1 cellular context compared by ENCODE assay signal in the genomic region with DNA sequence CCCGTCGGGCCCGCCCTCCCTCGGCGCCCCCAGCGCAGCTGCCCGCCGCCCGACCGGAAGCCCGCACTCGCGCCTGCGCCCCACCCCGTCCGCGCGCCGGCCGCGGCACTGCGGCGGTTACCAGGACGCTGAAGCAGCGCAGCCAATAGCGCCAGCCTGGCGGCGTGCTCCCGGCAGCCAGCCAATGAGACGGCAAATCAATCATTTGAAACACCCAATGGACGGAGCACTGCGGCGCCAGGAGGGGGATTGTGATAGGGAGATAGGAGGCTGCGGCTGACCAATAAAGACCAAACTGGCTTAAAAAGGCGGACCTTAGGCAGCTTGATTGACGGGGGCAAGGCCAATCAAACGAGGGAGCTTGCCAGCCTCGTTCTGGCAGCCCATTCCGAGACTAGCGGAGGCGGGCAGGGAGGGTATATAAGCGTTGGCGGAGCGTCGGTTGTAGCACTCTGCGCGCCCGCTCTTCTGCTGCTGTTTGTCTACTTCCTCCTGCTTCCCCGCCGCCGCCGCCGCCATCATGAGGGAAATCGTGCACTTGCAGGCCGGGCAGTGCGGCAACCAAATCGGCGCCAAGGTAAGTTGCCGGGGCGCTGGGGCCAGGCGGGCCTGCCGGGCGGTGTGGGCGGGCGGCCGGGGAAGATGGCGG.
A peak's percentile ranks its signal among the peaks of the same experiment; 100 is the strongest.
TF ChIP-seq lines count a peak whose summit lies in the region.

A gene (plus strand): TSS at position 447 of the 649 bp plus-strand sequence. CDS start 74 bp downstream, at position 521.

TF ChIP-seq in K562, 482 proteins besides CTCF, POLR2A, EP300 and RAD21 (continued from another document and continues in another):
- no peak for TF ChIP-seq CHD4 (IDR thresholded peaks at IDR 0.05; ENCODE audit: insufficient read depth, insufficient replicate concordance, low read depth, low read length, poor library complexity, severe bottlenecking)
- no peak for TF ChIP-seq ZEB2 (IDR thresholded peaks at IDR 0.05)
- TF ChIP-seq, protein P1, sequence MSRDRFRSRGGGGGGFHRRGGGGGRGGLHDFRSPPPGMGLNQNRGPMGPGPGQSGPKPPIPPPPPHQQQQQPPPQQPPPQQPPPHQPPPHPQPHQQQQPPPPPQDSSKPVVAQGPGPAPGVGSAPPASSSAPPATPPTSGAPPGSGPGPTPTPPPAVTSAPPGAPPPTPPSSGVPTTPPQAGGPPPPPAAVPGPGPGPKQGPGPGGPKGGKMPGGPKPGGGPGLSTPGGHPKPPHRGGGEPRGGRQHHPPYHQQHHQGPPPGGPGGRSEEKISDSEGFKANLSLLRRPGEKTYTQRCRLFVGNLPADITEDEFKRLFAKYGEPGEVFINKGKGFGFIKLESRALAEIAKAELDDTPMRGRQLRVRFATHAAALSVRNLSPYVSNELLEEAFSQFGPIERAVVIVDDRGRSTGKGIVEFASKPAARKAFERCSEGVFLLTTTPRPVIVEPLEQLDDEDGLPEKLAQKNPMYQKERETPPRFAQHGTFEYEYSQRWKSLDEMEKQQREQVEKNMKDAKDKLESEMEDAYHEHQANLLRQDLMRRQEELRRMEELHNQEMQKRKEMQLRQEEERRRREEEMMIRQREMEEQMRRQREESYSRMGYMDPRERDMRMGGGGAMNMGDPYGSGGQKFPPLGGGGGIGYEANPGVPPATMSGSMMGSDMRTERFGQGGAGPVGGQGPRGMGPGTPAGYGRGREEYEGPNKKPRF (IDR thresholded peaks at IDR 0.05; ENCODE audit: low read depth, low read length): no peak
- no peak for TF ChIP-seq KDM1A (IDR thresholded peaks at IDR 0.05)
- TF ChIP-seq TRIM24 (IDR thresholded peaks at IDR 0.05): no peak
- TF ChIP-seq, protein P2, sequence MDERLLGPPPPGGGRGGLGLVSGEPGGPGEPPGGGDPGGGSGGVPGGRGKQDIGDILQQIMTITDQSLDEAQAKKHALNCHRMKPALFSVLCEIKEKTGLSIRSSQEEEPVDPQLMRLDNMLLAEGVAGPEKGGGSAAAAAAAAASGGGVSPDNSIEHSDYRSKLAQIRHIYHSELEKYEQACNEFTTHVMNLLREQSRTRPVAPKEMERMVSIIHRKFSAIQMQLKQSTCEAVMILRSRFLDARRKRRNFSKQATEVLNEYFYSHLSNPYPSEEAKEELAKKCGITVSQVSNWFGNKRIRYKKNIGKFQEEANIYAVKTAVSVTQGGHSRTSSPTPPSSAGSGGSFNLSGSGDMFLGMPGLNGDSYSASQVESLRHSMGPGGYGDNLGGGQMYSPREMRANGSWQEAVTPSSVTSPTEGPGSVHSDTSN (CRISPR knock-in tag; IDR thresholded peaks at IDR 0.05; ENCODE audit: low read depth): peak; percentile 99
- TF ChIP-seq, protein P2 (tag; conservative IDR thresholded peaks at IDR 0.05; ENCODE audit: low read depth): peak; percentile 100
- no peak for TF ChIP-seq KDM2B (CRISPR knock-in tag; IDR thresholded peaks at IDR 0.05)
- no peak for TF ChIP-seq HOXB6 (CRISPR knock-in tag; IDR thresholded peaks at IDR 0.05; ENCODE audit: borderline replicate concordance)
- TF ChIP-seq, protein P3, sequence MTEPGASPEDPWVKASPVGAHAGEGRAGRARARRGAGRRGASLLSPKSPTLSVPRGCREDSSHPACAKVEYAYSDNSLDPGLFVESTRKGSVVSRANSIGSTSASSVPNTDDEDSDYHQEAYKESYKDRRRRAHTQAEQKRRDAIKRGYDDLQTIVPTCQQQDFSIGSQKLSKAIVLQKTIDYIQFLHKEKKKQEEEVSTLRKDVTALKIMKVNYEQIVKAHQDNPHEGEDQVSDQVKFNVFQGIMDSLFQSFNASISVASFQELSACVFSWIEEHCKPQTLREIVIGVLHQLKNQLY (CRISPR knock-in tag; conservative IDR thresholded peaks at IDR 0.05): 0 out of 4 replicates have a peak, but pooled peaks of 1 of the 2 experiments have one; percentile 78
- no peak for TF ChIP-seq ZNF830 (CRISPR knock-in tag; IDR thresholded peaks at IDR 0.05)
- no peak for TF ChIP-seq IFI16 (CRISPR knock-in tag; IDR thresholded peaks at IDR 0.05)
- TF ChIP-seq LARP7 (IDR thresholded peaks at IDR 0.05): no peak
- TF ChIP-seq PTRF (tag; IDR thresholded peaks at IDR 0.05): no peak
- no peak for TF ChIP-seq KLF10 (CRISPR knock-in tag; IDR thresholded peaks at IDR 0.05)
- no peak for TF ChIP-seq ZNF717 (CRISPR knock-in tag; IDR thresholded peaks at IDR 0.05)
- TF ChIP-seq ZFP36 (IDR thresholded peaks at IDR 0.05; ENCODE audit: low read depth, low read length, partially characterized antibody): peak; percentile 6
- TF ChIP-seq RCOR1 (IDR thresholded peaks at IDR 0.05; ENCODE audit: borderline replicate concordance in 1 of 2, low read depth in 2 of 2, low read length in 2 of 2): 0 out of 4 replicates have a peak, but pooled peaks of 1 of the 2 experiments have one; percentile 31
- peak; percentile 96 for TF ChIP-seq FIP1L1 (IDR thresholded peaks at IDR 0.05; ENCODE audit: low read depth, low read length, poor library complexity, severe bottlenecking)
- TF ChIP-seq, protein P4, sequence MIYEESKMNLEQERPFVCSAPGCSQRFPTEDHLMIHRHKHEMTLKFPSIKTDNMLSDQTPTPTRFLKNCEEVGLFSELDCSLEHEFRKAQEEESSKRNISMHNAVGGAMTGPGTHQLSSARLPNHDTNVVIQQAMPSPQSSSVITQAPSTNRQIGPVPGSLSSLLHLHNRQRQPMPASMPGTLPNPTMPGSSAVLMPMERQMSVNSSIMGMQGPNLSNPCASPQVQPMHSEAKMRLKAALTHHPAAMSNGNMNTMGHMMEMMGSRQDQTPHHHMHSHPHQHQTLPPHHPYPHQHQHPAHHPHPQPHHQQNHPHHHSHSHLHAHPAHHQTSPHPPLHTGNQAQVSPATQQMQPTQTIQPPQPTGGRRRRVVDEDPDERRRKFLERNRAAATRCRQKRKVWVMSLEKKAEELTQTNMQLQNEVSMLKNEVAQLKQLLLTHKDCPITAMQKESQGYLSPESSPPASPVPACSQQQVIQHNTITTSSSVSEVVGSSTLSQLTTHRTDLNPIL (CRISPR knock-in tag; IDR thresholded peaks at IDR 0.05): no peak
- peak in 1 of 2 experiments; percentile 34; a peak in 1 of 4 replicates for TF ChIP-seq FOXA3 (CRISPR knock-in tag; conservative IDR thresholded peaks at IDR 0.05 in 1 of 2, IDR thresholded peaks at IDR 0.05 in 1 of 2)
- no peak for TF ChIP-seq ZSCAN29 (IDR thresholded peaks at IDR 0.05)
- no peak for TF ChIP-seq FUS (optimal IDR thresholded peaks at IDR 0.05; ENCODE audit: low read depth, low read length)
- TF ChIP-seq, protein P5, sequence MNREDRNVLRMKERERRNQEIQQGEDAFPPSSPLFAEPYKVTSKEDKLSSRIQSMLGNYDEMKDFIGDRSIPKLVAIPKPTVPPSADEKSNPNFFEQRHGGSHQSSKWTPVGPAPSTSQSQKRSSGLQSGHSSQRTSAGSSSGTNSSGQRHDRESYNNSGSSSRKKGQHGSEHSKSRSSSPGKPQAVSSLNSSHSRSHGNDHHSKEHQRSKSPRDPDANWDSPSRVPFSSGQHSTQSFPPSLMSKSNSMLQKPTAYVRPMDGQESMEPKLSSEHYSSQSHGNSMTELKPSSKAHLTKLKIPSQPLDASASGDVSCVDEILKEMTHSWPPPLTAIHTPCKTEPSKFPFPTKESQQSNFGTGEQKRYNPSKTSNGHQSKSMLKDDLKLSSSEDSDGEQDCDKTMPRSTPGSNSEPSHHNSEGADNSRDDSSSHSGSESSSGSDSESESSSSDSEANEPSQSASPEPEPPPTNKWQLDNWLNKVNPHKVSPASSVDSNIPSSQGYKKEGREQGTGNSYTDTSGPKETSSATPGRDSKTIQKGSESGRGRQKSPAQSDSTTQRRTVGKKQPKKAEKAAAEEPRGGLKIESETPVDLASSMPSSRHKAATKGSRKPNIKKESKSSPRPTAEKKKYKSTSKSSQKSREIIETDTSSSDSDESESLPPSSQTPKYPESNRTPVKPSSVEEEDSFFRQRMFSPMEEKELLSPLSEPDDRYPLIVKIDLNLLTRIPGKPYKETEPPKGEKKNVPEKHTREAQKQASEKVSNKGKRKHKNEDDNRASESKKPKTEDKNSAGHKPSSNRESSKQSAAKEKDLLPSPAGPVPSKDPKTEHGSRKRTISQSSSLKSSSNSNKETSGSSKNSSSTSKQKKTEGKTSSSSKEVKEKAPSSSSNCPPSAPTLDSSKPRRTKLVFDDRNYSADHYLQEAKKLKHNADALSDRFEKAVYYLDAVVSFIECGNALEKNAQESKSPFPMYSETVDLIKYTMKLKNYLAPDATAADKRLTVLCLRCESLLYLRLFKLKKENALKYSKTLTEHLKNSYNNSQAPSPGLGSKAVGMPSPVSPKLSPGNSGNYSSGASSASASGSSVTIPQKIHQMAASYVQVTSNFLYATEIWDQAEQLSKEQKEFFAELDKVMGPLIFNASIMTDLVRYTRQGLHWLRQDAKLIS (CRISPR knock-in tag; IDR thresholded peaks at IDR 0.05): peak; percentile 99
- no peak for TF ChIP-seq NR1H2 (CRISPR knock-in tag; IDR thresholded peaks at IDR 0.05)
- TF ChIP-seq ELF4 (CRISPR knock-in tag; IDR thresholded peaks at IDR 0.05): peak; percentile 86
- TF ChIP-seq CCNT2 (IDR thresholded peaks at IDR 0.05; ENCODE audit: borderline replicate concordance, extremely low read depth, insufficient read length, low read depth, low read length): peak; percentile 69
- TF ChIP-seq HMG20A (CRISPR knock-in tag; conservative IDR thresholded peaks at IDR 0.05): no peak
- no peak for TF ChIP-seq KHSRP (IDR thresholded peaks at IDR 0.05)
- TF ChIP-seq, protein P6, sequence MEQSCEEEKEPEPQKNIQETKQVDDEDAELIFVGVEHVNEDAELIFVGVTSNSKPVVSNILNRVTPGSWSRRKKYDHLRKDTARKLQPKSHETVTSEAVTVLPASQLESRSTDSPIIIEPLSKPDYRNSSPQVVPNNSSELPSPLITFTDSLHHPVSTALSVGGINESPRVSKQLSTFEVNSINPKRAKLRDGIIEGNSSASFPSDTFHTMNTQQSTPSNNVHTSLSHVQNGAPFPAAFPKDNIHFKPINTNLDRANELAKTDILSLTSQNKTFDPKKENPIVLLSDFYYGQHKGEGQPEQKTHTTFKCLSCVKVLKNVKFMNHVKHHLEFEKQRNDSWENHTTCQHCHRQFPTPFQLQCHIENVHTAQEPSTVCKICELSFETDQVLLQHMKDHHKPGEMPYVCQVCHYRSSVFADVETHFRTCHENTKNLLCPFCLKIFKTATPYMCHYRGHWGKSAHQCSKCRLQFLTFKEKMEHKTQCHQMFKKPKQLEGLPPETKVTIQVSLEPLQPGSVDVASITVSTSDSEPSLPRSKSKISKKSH (CRISPR knock-in tag; IDR thresholded peaks at IDR 0.05): no peak
- TF ChIP-seq SMAD1 (IDR thresholded peaks at IDR 0.05; ENCODE audit: low read depth, low read length, partially characterized antibody): peak; percentile 92
- TF ChIP-seq PCBP2 (IDR thresholded peaks at IDR 0.05; ENCODE audit: low read depth, low read length, poor library complexity, severe bottlenecking): no peak
- no peak for TF ChIP-seq ZNF384 (IDR thresholded peaks at IDR 0.05; ENCODE audit: low read depth, low read length)
- TF ChIP-seq NR4A1 (CRISPR knock-in tag; IDR thresholded peaks at IDR 0.05): no peak
- no peak for TF ChIP-seq NR4A1 (tag; IDR thresholded peaks at IDR 0.05)
- TF ChIP-seq SNRNP70 (optimal IDR thresholded peaks at IDR 0.05; ENCODE audit: low read depth, low read length): no peak
- TF ChIP-seq, protein P7, sequence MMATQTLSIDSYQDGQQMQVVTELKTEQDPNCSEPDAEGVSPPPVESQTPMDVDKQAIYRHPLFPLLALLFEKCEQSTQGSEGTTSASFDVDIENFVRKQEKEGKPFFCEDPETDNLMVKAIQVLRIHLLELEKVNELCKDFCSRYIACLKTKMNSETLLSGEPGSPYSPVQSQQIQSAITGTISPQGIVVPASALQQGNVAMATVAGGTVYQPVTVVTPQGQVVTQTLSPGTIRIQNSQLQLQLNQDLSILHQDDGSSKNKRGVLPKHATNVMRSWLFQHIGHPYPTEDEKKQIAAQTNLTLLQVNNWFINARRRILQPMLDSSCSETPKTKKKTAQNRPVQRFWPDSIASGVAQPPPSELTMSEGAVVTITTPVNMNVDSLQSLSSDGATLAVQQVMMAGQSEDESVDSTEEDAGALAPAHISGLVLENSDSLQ (IDR thresholded peaks at IDR 0.05): peak; percentile 100
- peak; percentile 96 for TF ChIP-seq GTF2A2 (tag; IDR thresholded peaks at IDR 0.05)
- TF ChIP-seq HNRNPUL1 (IDR thresholded peaks at IDR 0.05; ENCODE audit: low read length): no peak
- TF ChIP-seq ZNF165 (CRISPR knock-in tag; IDR thresholded peaks at IDR 0.05; ENCODE audit: borderline replicate concordance): no peak
- TF ChIP-seq MEIS2 (IDR thresholded peaks at IDR 0.05; ENCODE audit: partially characterized antibody): peak; percentile 88
- peak; percentile 26; the same call in 1 of the 2 replicates for TF ChIP-seq TCF7 (IDR thresholded peaks at IDR 0.05; ENCODE audit: borderline replicate concordance)
- no peak for TF ChIP-seq ZNF263 (CRISPR knock-in tag; IDR thresholded peaks at IDR 0.05; ENCODE audit: borderline replicate concordance)
- no peak for TF ChIP-seq SETDB1 (IDR thresholded peaks at IDR 0.05; ENCODE audit: low read length)
- no peak for TF ChIP-seq GATAD2B (IDR thresholded peaks at IDR 0.05; ENCODE audit: borderline replicate concordance)
- TF ChIP-seq ETV6 (IDR thresholded peaks at IDR 0.05; ENCODE audit: borderline replicate concordance in 1 of 2, low read depth in 2 of 2, low read length in 1 of 2): no peak
- TF ChIP-seq ETV6 (CRISPR knock-in tag; IDR thresholded peaks at IDR 0.05; ENCODE audit: borderline replicate concordance): peak; percentile 29; the same call in 1 of the 2 replicates
- no peak for TF ChIP-seq ZNF121 (CRISPR knock-in tag; conservative IDR thresholded peaks at IDR 0.05)
- peak; percentile 100 for TF ChIP-seq SUPT5H (IDR thresholded peaks at IDR 0.05)
- TF ChIP-seq CC2D1A (IDR thresholded peaks at IDR 0.05): peak; percentile 81; the same call in 1 of the 2 replicates
- TF ChIP-seq ZNF764 (CRISPR knock-in tag; IDR thresholded peaks at IDR 0.05; ENCODE audit: low read depth): no peak
- no peak for TF ChIP-seq NCOR1 (IDR thresholded peaks at IDR 0.05)
- TF ChIP-seq KLF13 (tag; IDR thresholded peaks at IDR 0.05; ENCODE audit: borderline replicate concordance, low read depth): peak; percentile 57; the same call in 1 of the 2 replicates
- peak; percentile 94 for TF ChIP-seq EGR1 (conservative IDR thresholded peaks at IDR 0.05)
- peak; percentile 94 for TF ChIP-seq SP2 (IDR thresholded peaks at IDR 0.05; ENCODE audit: extremely low read depth, low read depth, low read length, poor library complexity, severe bottlenecking)
- TF ChIP-seq KAT8 (IDR thresholded peaks at IDR 0.05; ENCODE audit: low read depth): no peak
- no peak for TF ChIP-seq ZNF444 (CRISPR knock-in tag; IDR thresholded peaks at IDR 0.05)
- TF ChIP-seq JUND (IDR thresholded peaks at IDR 0.05; ENCODE audit: borderline replicate concordance, low read depth, low read length): no peak
- peak; percentile 43; the same call in 1 of the 3 replicates for TF ChIP-seq JUND (tag; IDR thresholded peaks at IDR 0.05; ENCODE audit: borderline replicate concordance, low read depth, low read length)
